Comparison of ENCODE assay signal across 7 cellular contexts in the genomic region with DNA sequence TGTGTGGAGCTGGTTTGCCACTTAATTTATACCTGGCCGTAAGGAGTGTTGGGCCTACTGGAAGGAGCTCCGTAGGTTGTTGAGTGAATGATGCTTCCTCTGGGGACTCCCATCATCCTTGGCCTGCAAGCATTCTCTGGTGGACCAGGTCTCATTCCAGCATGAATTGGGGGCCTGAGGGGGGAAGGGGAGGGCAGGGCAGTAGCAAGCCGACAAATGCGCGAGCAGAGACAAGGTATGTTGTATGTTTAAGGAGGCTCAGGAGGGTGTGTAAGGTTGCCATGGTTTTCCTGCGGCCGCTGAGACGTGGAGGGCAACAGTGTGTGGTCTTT. TPM values are rescaled to one million over a fixed set of nuclear protein-coding genes. Genes with fewer than 3 reads are reported as not detected.
A peak's percentile ranks its signal among the peaks of the same experiment; 100 is the strongest.
DNase-seq lines count a peak whose midpoint lies in the region; TF ChIP-seq lines count a peak whose summit lies in the region.

No MANE protein-coding gene starts in this region.

- TF ChIP-seq RAD21 in SK-N-SH (IDR thresholded peaks at IDR 0.05; ENCODE audit: low read length) = no peak

- H3K9me2 ChIP-seq in GM23248 (ENCODE audit: insufficient read depth) (no peaks in the 10 kb centered on the region), SK-N-SH (no peaks in the 10 kb centered on the region)

- TF ChIP-seq CTCF in SK-N-SH (IDR thresholded peaks at IDR 0.05) (no peak), foreskin fibroblast (IDR thresholded peaks at IDR 0.05; ENCODE audit: low read depth, low read length) (no peak), retinal pigment epithelial cell (conservative IDR thresholded peaks at IDR 0.05; ENCODE audit: low read depth, low read length) (no peak)

- POLR2A ChIA-PET in SK-N-SH (lab: Yijun Ruan, JAX) = interaction anchor here (1.3 kb wide), 1 partner anchor 21 kb away, joined by 8 read pairs; no protein-coding TSS in a partner anchor

- H3K4me1 ChIP-seq in GM23248 (ENCODE audit: insufficient read depth) (peaks cover 7% of the 10 kb centered on the region; the same call in 1 of the 2 replicates), SK-N-SH (ENCODE audit: control insufficient read depth in 1 of 2, insufficient read depth in 2 of 2, low read depth in 1 of 2, low read length in 1 of 2) (peaks cover 0 to 21% of the 10 kb centered on the region in 2 experiments; a peak in 1 of 4 replicates)

- H3K79me2 ChIP-seq in GM23248 (ENCODE audit: insufficient read depth) (peaks cover 57% of the 10 kb centered on the region), SK-N-SH (ENCODE audit: insufficient read depth) (peaks cover 48% of the 10 kb centered on the region)

- H3K4me3 ChIP-seq in GM23248 = peak overlapping the region; percentile 95
- H3K4me3 ChIP-seq in SK-N-SH (ENCODE audit: low read depth in 2 of 2, low read length in 1 of 2) = peak overlapping the region; percentile 82 to 96
- H3K4me3 ChIP-seq in foreskin fibroblast (ENCODE audit: low read depth in 1 of 2, low read length in 2 of 2) = peak overlapping the region; percentile 94
- peak overlapping the region; percentile 91 for H3K4me3 ChIP-seq in retinal pigment epithelial cell (ENCODE audit: low read length)

- H3K9me3 ChIP-seq in GM23248 (ENCODE audit: low read depth) = no peaks in the 10 kb centered on the region
- 0 out of 2 replicates have a peak, but pooled peaks cover 4% of the 10 kb centered on the region for H3K9me3 ChIP-seq in SK-N-SH

- peaks cover 5% of the 10 kb centered on the region; the same call in 1 of the 2 replicates for H4K20me1 ChIP-seq in GM23248 (ENCODE audit: insufficient read depth)
- peaks cover 19% of the 10 kb centered on the region for H4K20me1 ChIP-seq in SK-N-SH (ENCODE audit: insufficient read depth)

- H3K9ac ChIP-seq in GM23248 (peak overlapping the region; percentile 91), SK-N-SH (peak overlapping the region; percentile 85)

- no peaks in the 10 kb centered on the region for H3F3A ChIP-seq in GM23248 (ENCODE audit: insufficient read depth)
- H3F3A ChIP-seq in SK-N-SH (replicated peaks; ENCODE audit: insufficient read depth) = peaks cover 4% of the 10 kb centered on the region

- no peak for TF ChIP-seq EP300 in SK-N-SH (IDR thresholded peaks at IDR 0.05; ENCODE audit: borderline replicate concordance in 1 of 2, low read depth in 1 of 2, low read length in 1 of 2)

- in situ Hi-C loops in GM23248 (cut with MboI) = no loop called here

- H2AFZ ChIP-seq in GM23248 = peak overlapping the region; percentile 99
- H2AFZ ChIP-seq in SK-N-SH (ENCODE audit: low read depth) = peak overlapping the region; percentile 100

- H3K27me3 ChIP-seq in GM23248 (replicated peaks; ENCODE audit: insufficient read depth) (no peaks in the 10 kb centered on the region), SK-N-SH (ENCODE audit: insufficient read depth) (no peaks in the 10 kb centered on the region)

- 0 to 2% methylated on average over 8 of the region's 8 CpGs for WGBS in GM23248 (ENCODE audit: low coverage in 1 of 2, low lambda C conversion rate in 2 of 2, missing lambda C conversion rate in 2 of 2), 2 experiments
- 32% methylated on average over 8 of the region's 8 CpGs for WGBS in SK-N-SH (ENCODE audit: low lambda C conversion rate)

- DNase-seq in GM23248 = peak; percentile 44
- peak; percentile 33 for DNase-seq in SK-N-SH
- DNase-seq in foreskin fibroblast = peak in 1 of 2 donors; percentile 11
- no peak for DNase-seq in retinal pigment epithelial cell (ENCODE audit: low read depth)
- no peak for DNase-seq in cerebellar nuclear complex (lab: John Stamatoyannopoulos, UW)
- DNase-seq in HK-2 (ENCODE audit: unreplicated experiment) = no peak
- DNase-seq in GOT3 (lab: John Stamatoyannopoulos, UW) = no peak

- H3K36me3 ChIP-seq in GM23248 (ENCODE audit: low read depth) = peaks cover 17% of the 10 kb centered on the region
- peaks cover 37 to 39% of the 10 kb centered on the region in 2 experiments for H3K36me3 ChIP-seq in SK-N-SH (replicated peaks in 1 of 2; ENCODE audit: control insufficient read depth in 1 of 2, insufficient read depth in 2 of 2, low read length in 1 of 2)

- H3K27ac ChIP-seq in GM23248 = peak overlapping the region; percentile 63
- peak overlapping the region; percentile 79 to 91; a peak in 2 of 4 replicates for H3K27ac ChIP-seq in SK-N-SH (ENCODE audit: low read depth in 2 of 2, low read length in 1 of 2)

- peak overlapping the region; percentile 91 for H3K4me2 ChIP-seq in GM23248 (ENCODE audit: unreplicated experiment)
- peak overlapping the region; percentile 87 for H3K4me2 ChIP-seq in SK-N-SH

- CTCF ChIA-PET in SK-N-SH (lab: Yijun Ruan, JAX) = no interaction called here

TF ChIP-seq in SK-N-SH, 30 proteins besides CTCF, POLR2A, EP300 and RAD21:
- TF ChIP-seq MXI1 (IDR thresholded peaks at IDR 0.05; ENCODE audit: low read depth, low read length) = no peak
- no peak for TF ChIP-seq SIN3A (IDR thresholded peaks at IDR 0.05; ENCODE audit: borderline replicate concordance, low read depth, low read length)
- TF ChIP-seq, protein P1, sequence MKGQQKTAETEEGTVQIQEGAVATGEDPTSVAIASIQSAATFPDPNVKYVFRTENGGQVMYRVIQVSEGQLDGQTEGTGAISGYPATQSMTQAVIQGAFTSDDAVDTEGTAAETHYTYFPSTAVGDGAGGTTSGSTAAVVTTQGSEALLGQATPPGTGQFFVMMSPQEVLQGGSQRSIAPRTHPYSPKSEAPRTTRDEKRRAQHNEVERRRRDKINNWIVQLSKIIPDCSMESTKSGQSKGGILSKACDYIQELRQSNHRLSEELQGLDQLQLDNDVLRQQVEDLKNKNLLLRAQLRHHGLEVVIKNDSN (IDR thresholded peaks at IDR 0.05; ENCODE audit: borderline replicate concordance, low read depth) = no peak
- TF ChIP-seq ELF1 (IDR thresholded peaks at IDR 0.05) = no peak
- TF ChIP-seq, protein P2, sequence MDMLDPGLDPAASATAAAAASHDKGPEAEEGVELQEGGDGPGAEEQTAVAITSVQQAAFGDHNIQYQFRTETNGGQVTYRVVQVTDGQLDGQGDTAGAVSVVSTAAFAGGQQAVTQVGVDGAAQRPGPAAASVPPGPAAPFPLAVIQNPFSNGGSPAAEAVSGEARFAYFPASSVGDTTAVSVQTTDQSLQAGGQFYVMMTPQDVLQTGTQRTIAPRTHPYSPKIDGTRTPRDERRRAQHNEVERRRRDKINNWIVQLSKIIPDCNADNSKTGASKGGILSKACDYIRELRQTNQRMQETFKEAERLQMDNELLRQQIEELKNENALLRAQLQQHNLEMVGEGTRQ (IDR thresholded peaks at IDR 0.05; ENCODE audit: borderline replicate concordance, low read depth, low read length) = no peak
- TF ChIP-seq RFX5 (IDR thresholded peaks at IDR 0.05; ENCODE audit: low read length) = no peak
- no peak for TF ChIP-seq SMC3 (IDR thresholded peaks at IDR 0.05; ENCODE audit: low read depth, low read length)

RNA-seq across cellular contexts. Expression of a gene that starts 0.7 kb away (rescaled TPM):
- total RNA-seq in GM23248 (2014; rRNA removed; shearing (Covaris generic)) = 15.8 and 23.5 TPM in 2 replicates
- polyA plus RNA-seq in GM23248 (2016; fragmentation: Nextera tagmentation; extraction: Ambion mirVana) (3.4 and 3.8 TPM in 2 replicates), SK-N-SH (2012; rRNA removed) (8.6 and 8.8 TPM in 2 replicates)
- 4.0 and 5.1 TPM in 2 replicates for polyA plus RNA-seq in SK-N-SH (2012; cell fraction: cytosol; rRNA removed)
- polyA plus RNA-seq in SK-N-SH (2012; cell fraction: nucleus; rRNA removed) = 14.4 and 37.4 TPM in 2 replicates

RNA-seq across cellular contexts. Expression of a gene that starts 24.7 kb away (rescaled TPM):
- total RNA-seq in GM23248 (2014; rRNA removed; shearing (Covaris generic)) = not detected in 2 replicates
- polyA plus RNA-seq in GM23248 (2016; fragmentation: Nextera tagmentation; extraction: Ambion mirVana) = not detected in 2 replicates
- polyA plus RNA-seq in SK-N-SH (2012; rRNA removed) = not detected in 2 replicates
- polyA plus RNA-seq in SK-N-SH (2012; cell fraction: cytosol; rRNA removed) = not detected in 2 replicates
- polyA plus RNA-seq in SK-N-SH (2012; cell fraction: nucleus; rRNA removed) = not detected in 2 replicates

RNA-seq across cellular contexts. Expression of a gene that starts 38.8 kb away (rescaled TPM):
- 0.25 and 1.3 TPM in 2 replicates for total RNA-seq in GM23248 (2014; rRNA removed; shearing (Covaris generic))
- polyA plus RNA-seq in GM23248 (2016; fragmentation: Nextera tagmentation; extraction: Ambion mirVana) (0.23 and 0.43 TPM in 2 replicates), SK-N-SH (2012; rRNA removed) (1.2 and 1.5 TPM in 2 replicates)
- 0.85 and 1.2 TPM in 2 replicates for polyA plus RNA-seq in SK-N-SH (2012; cell fraction: cytosol; rRNA removed)
- 1.8 and 3.2 TPM in 2 replicates for polyA plus RNA-seq in SK-N-SH (2012; cell fraction: nucleus; rRNA removed)

RNA-seq across cellular contexts. Expression of a gene that starts 47.0 kb away (rescaled TPM):
- not detected in 2 replicates for total RNA-seq in GM23248 (2014; rRNA removed; shearing (Covaris generic))
- polyA plus RNA-seq in GM23248 (2016; fragmentation: Nextera tagmentation; extraction: Ambion mirVana) = not detected in 2 replicates
- not detected in 2 replicates for polyA plus RNA-seq in SK-N-SH (2012; rRNA removed)
- polyA plus RNA-seq in SK-N-SH (2012; cell fraction: cytosol; rRNA removed) = not detected in 2 replicates
- not detected in 2 replicates for polyA plus RNA-seq in SK-N-SH (2012; cell fraction: nucleus; rRNA removed)

RNA-seq across cellular contexts. Expression of a gene that starts 48.4 kb away (rescaled TPM):
- 15.8 and 15.9 TPM in 2 replicates for total RNA-seq in GM23248 (2014; rRNA removed; shearing (Covaris generic))
- polyA plus RNA-seq in GM23248 (2016; fragmentation: Nextera tagmentation; extraction: Ambion mirVana) = 2.1 and 3.2 TPM in 2 replicates
- polyA plus RNA-seq in SK-N-SH (2012; rRNA removed) = 1.5 and 2.5 TPM in 2 replicates
- polyA plus RNA-seq in SK-N-SH (2012; cell fraction: cytosol; rRNA removed) = 1.4 TPM in 2 replicates
- 3.4 and 3.6 TPM in 2 replicates for polyA plus RNA-seq in SK-N-SH (2012; cell fraction: nucleus; rRNA removed)

Comparison
In these comparisons a context has a peak if more than half of its experiments do, and no peak if none do; other contexts are left out.
1. DNase-seq: peak in GM23248 (single experiment) and SK-N-SH (single experiment); none in retinal pigment epithelial cell (single experiment), cerebellar nuclear complex (0 of 2), HK-2 (single experiment) and GOT3 (single experiment).
2. Peak in every context shown above with its lines, with median percentiles within 50 percentile points of each other: H3K4me3 ChIP-seq.